21 cellular contexts compared by ENCODE assay signal in the genomic region with DNA sequence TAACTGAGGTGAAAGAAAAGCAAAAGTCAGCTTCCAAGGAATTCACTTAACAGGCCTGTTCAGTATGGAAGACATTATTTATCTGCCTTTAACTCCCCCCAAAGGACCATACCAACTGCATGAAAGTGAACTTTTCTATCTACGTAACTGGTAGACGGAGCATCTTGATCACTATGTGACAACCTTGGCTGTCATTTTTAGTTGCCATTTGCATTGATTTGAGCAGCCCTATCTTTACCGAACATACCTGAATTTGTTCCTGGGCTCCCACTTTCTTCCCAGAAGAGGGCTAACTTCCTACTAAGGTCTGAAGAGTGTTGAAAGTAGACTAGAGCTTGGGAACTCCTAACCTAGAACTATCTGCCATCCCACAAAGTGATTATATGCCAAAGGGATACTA.
"Had no signal": no experiment of that assay in that cellular context is flagged by ENCODE, and none has a peak within 500 bp of the region (broad histone marks: within the 10 kb centered on the region; RNA-seq: fewer than 3 reads in every experiment).

No MANE protein-coding gene starts in this region.

- H3K4me3 Mint-ChIP-seq: activated naive CD8-positive, alpha-beta T cell; dendritic cell treated with granulocyte-macrophage colony-stimulating factor and Interleukin-4, amounts not matched to agents 40 ng/mL and 50 ng/mL, for 4 days; effector memory CD8-positive, alpha-beta T cell; memory B cell; natural killer cell; stimulated activated effector memory CD8-positive, alpha-beta T cell treated with anti-CD3 and anti-CD28 coated beads, Interleukin-12 subunit alpha, Interleukin-12 subunit beta, amount 100 ng/mL, for 72 hours; T-helper 2 cell treated with Interferon-gamma antibody and Interleukin-4, amounts not matched to agents 5 μg/mL and 100 μg/mL, for 36 hours had no signal

- H3K4me2 ChIP-seq: smooth muscle cell had no signal

- H3K4me3 ChIP-seq: left ventricle myocardium inferior, smooth muscle cell, tibial artery, uterus had no signal

- ATAC-seq: effector memory CD8-positive, alpha-beta T cell; natural killer cell; right cardiac atrium; stimulated activated effector memory CD8-positive, alpha-beta T cell treated with anti-CD3 and anti-CD28 coated beads, Interleukin-12 subunit alpha, Interleukin-12 subunit beta, amount 100 ng/mL, for 72 hours had no signal

- DNase-seq: activated CD4-positive, CD25-positive, alpha-beta regulatory T cell treated with anti-CD3 and anti-CD28 coated beads, Interleukin-2, amount 50 U/mL, for 72 hours; activated effector memory CD4-positive, alpha-beta T cell treated with Interleukin-2 at 50 U/mL for 16 hours; activated T-cell treated with anti-CD3 and anti-CD28 coated beads for 4 hours; anterior cingulate cortex; cerebellar nuclear complex; effector memory CD8-positive, alpha-beta T cell; erythroblast; kidney; left ventricle myocardium inferior; natural killer cell; occipital lobe; right cardiac atrium; tibial artery; uterus had no signal

- H3K27me3 Mint-ChIP-seq: activated naive CD8-positive, alpha-beta T cell; dendritic cell treated with granulocyte-macrophage colony-stimulating factor and Interleukin-4, amounts not matched to agents 40 ng/mL and 50 ng/mL, for 4 days; effector memory CD8-positive, alpha-beta T cell; memory B cell; progenitor cell of endocrine pancreas had no signal

- H3K27ac ChIP-seq: left ventricle myocardium inferior, tibial artery, uterus had no signal

- H3K9me3 Mint-ChIP-seq: dendritic cell treated with granulocyte-macrophage colony-stimulating factor and Interleukin-4, amounts not matched to agents 40 ng/mL and 50 ng/mL, for 4 days; effector memory CD8-positive, alpha-beta T cell; memory B cell; natural killer cell; stimulated activated effector memory CD8-positive, alpha-beta T cell treated with anti-CD3 and anti-CD28 coated beads, Interleukin-12 subunit alpha, Interleukin-12 subunit beta, amount 100 ng/mL, for 72 hours; T-helper 2 cell treated with Interferon-gamma antibody and Interleukin-4, amounts not matched to agents 5 μg/mL and 100 μg/mL, for 36 hours had no signal

- H3K4me1 ChIP-seq: tibial artery, uterus had no signal

- H3K9me3 ChIP-seq: left ventricle myocardium inferior, tibial artery, uterus had no signal

- FAIRE-seq: kidney had no signal

- H3K27ac Mint-ChIP-seq: activated naive CD8-positive, alpha-beta T cell; dendritic cell treated with granulocyte-macrophage colony-stimulating factor and Interleukin-4, amounts not matched to agents 40 ng/mL and 50 ng/mL, for 4 days; memory B cell; progenitor cell of endocrine pancreas; stimulated activated effector memory CD8-positive, alpha-beta T cell treated with anti-CD3 and anti-CD28 coated beads, Interleukin-12 subunit alpha, Interleukin-12 subunit beta, amount 100 ng/mL, for 72 hours; T-helper 2 cell treated with Interferon-gamma antibody and Interleukin-4, amounts not matched to agents 5 μg/mL and 100 μg/mL, for 36 hours had no signal
